ENCODE assay signal across 10 cellular contexts in genomic region chr14:68703093-68703492, GRCh38.
DNase-seq lines count a peak whose midpoint lies in the region; ATAC-seq and TF ChIP-seq lines count a peak whose summit lies in the region.
"Had no signal": no experiment of that assay in that cellular context is flagged by ENCODE, and none has a peak within 500 bp of the region (broad histone marks: within the 10 kb centered on the region; RNA-seq: fewer than 3 reads in every experiment).

No MANE protein-coding gene starts in this region.

- no peaks in the 10 kb centered on the region for H3K36me3 ChIP-seq in H7 (replicated peaks; ENCODE audit: control insufficient read depth, insufficient read depth, low read length)
- no peaks in the 10 kb centered on the region for H3K36me3 ChIP-seq in hepatocyte (replicated peaks; ENCODE audit: insufficient read depth, low read depth)

- H3K4me1 ChIP-seq in hepatocyte (ENCODE audit: insufficient read depth), result peaks cover 4% of the 10 kb centered on the region

- no peaks in the 10 kb centered on the region for H3K9me3 ChIP-seq in hepatocyte (ENCODE audit: low read depth)

- TF ChIP-seq CTCF in hepatocyte (IDR thresholded peaks at IDR 0.05; ENCODE audit: poor library complexity), result no peak

- DNase-seq in AG08395 (ENCODE audit: low spot score), result peak; percentile 78
- DNase-seq in H7, result peak; percentile 41
- peak; percentile 40 for DNase-seq in activated naive CD8-positive, alpha-beta T cell treated with anti-CD3 and anti-CD28 coated beads, Interleukin-2, amount 50 U/mL, for 24 hours
- DNase-seq in kidney glomerular epithelial cell (lab: John Stamatoyannopoulos, UW), result peak; percentile 51
- no peak for DNase-seq in medulla oblongata (ENCODE audit: extremely low spot score)
- no peak for DNase-seq in hepatocyte (ENCODE audit: low spot score)
- DNase-seq: NCI-H2029 treated with DMSO at 0.1 percent for 48 hours, substantia nigra had no signal

- no peak overlapping the region for H3K4me3 Mint-ChIP-seq in activated naive CD8-positive, alpha-beta T cell treated with anti-CD3 and anti-CD28 coated beads, Interleukin-2, amount 50 U/mL, for 24 hours

- no peaks in the 10 kb centered on the region for H3K27me3 Mint-ChIP-seq in activated naive CD8-positive, alpha-beta T cell treated with anti-CD3 and anti-CD28 coated beads, Interleukin-2, amount 50 U/mL, for 24 hours

- H2AFZ ChIP-seq in hepatocyte, result no peak overlapping the region

- H3K27me3 ChIP-seq in H7 (ENCODE audit: control insufficient read depth, insufficient read depth, low read length) (no peaks in the 10 kb centered on the region), hepatocyte (no peaks in the 10 kb centered on the region)

- no peak overlapping the region for H3K27ac ChIP-seq in hepatocyte

- peak; percentile 96 for ATAC-seq in activated naive CD8-positive, alpha-beta T cell treated with anti-CD3 and anti-CD28 coated beads, Interleukin-2, amount 50 U/mL, for 24 hours
- ATAC-seq in GM21367 (IDR thresholded peaks at IDR 0.05; ENCODE audit: unreplicated experiment), result no peak
- no peak for ATAC-seq in GM21447 (IDR thresholded peaks at IDR 0.05; ENCODE audit: unreplicated experiment)

- H3K9me3 Mint-ChIP-seq in activated naive CD8-positive, alpha-beta T cell treated with anti-CD3 and anti-CD28 coated beads, Interleukin-2, amount 50 U/mL, for 24 hours, result peaks cover 4% of the 10 kb centered on the region

- H3K4me3 ChIP-seq in H7 (ENCODE audit: insufficient read depth, low read depth, low read length) (no peak overlapping the region), hepatocyte (no peak overlapping the region)

- H4K20me1 ChIP-seq in hepatocyte (ENCODE audit: insufficient read depth, poor library complexity, severe bottlenecking), result no peaks in the 10 kb centered on the region

- H3K27ac Mint-ChIP-seq in activated naive CD8-positive, alpha-beta T cell treated with anti-CD3 and anti-CD28 coated beads, Interleukin-2, amount 50 U/mL, for 24 hours, result no peak overlapping the region

- no peaks in the 10 kb centered on the region for H3K36me3 Mint-ChIP-seq in activated naive CD8-positive, alpha-beta T cell treated with anti-CD3 and anti-CD28 coated beads, Interleukin-2, amount 50 U/mL, for 24 hours (ENCODE audit: low read depth)

- H3K9me2 ChIP-seq in hepatocyte (replicated peaks; ENCODE audit: insufficient read depth), result no peaks in the 10 kb centered on the region

- no peaks in the 10 kb centered on the region for H3K79me2 ChIP-seq in hepatocyte

- H3K4me1 Mint-ChIP-seq in activated naive CD8-positive, alpha-beta T cell treated with anti-CD3 and anti-CD28 coated beads, Interleukin-2, amount 50 U/mL, for 24 hours, result peaks cover 11% of the 10 kb centered on the region

- H3K4me2 ChIP-seq in hepatocyte, result no peak overlapping the region

- 77% methylated on average over 10 of the region's 10 CpGs for WGBS in hepatocyte (ENCODE audit: low lambda C conversion rate, missing lambda C conversion rate)

Comparison
In these comparisons a context has a peak if more than half of its experiments do, and no peak if none do; other contexts are left out.
1. DNase-seq: peak in AG08395 (single experiment), H7 (single experiment), activated naive CD8-positive, alpha-beta T cell treated with anti-CD3 and anti-CD28 coated beads, Interleukin-2, amount 50 U/mL, for 24 hours (single experiment) and kidney glomerular epithelial cell (single experiment); none in medulla oblongata (single experiment) and hepatocyte (single experiment).